ENCODE assay signal across 1 cellular context in the genomic region with DNA sequence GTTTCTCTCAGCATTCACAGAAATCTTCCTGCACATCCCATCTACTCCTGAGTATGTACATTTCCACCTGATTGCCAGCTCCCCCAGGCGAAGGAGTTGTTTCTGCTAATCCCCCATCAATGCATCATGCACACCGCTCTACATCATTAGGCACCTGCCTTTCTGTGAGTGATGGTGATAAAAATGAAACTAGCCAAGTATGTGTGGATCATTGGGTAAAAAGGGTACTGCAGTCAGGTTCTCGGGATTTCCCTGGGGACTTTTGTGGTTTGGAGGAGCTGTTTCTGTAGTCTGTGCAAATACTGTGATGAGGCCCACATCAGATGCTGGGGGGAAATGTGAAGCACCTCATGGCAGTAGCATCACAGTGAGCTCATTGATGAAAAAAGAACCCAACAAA.
TF ChIP-seq lines count a peak whose summit lies in the region.

No MANE protein-coding gene starts in this region.

TF ChIP-seq in GM23338, 12 proteins besides CTCF, POLR2A, EP300 and RAD21 (continued from another document):
- TF ChIP-seq, protein P1, sequence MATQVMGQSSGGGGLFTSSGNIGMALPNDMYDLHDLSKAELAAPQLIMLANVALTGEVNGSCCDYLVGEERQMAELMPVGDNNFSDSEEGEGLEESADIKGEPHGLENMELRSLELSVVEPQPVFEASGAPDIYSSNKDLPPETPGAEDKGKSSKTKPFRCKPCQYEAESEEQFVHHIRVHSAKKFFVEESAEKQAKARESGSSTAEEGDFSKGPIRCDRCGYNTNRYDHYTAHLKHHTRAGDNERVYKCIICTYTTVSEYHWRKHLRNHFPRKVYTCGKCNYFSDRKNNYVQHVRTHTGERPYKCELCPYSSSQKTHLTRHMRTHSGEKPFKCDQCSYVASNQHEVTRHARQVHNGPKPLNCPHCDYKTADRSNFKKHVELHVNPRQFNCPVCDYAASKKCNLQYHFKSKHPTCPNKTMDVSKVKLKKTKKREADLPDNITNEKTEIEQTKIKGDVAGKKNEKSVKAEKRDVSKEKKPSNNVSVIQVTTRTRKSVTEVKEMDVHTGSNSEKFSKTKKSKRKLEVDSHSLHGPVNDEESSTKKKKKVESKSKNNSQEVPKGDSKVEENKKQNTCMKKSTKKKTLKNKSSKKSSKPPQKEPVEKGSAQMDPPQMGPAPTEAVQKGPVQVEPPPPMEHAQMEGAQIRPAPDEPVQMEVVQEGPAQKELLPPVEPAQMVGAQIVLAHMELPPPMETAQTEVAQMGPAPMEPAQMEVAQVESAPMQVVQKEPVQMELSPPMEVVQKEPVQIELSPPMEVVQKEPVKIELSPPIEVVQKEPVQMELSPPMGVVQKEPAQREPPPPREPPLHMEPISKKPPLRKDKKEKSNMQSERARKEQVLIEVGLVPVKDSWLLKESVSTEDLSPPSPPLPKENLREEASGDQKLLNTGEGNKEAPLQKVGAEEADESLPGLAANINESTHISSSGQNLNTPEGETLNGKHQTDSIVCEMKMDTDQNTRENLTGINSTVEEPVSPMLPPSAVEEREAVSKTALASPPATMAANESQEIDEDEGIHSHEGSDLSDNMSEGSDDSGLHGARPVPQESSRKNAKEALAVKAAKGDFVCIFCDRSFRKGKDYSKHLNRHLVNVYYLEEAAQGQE (IDR thresholded peaks at IDR 0.05; ENCODE audit: unreplicated experiment): no peak
